ENCODE assay signal across 8 cellular contexts in genomic region chr12:21502164-21502496, GRCh38. TPM values are rescaled to one million over a fixed set of nuclear protein-coding genes. Genes with fewer than 3 reads are reported as not detected.
DNase-seq lines count a peak whose midpoint lies in the region; ATAC-seq and TF ChIP-seq lines count a peak whose summit lies in the region.

No MANE protein-coding gene starts in this region.

- H3K27ac ChIP-seq in SK-N-MC (no peak overlapping the region; the same call in 1 of the 2 replicates), duodenal mucosa (ENCODE audit: low read depth, low read length) (peak overlapping the region; percentile 59), mucosa of rectum (ENCODE audit: low read depth in 2 of 2, low read length in 2 of 2) (peak overlapping the region; percentile 72 to 75), upper lobe of right lung (peak overlapping the region; percentile 93)

- H3K27me3 ChIP-seq in duodenal mucosa (ENCODE audit: control insufficient read depth in 1 of 2, insufficient read depth in 2 of 2, low read length in 2 of 2) = no peaks in the 10 kb centered on the region
- no peaks in the 10 kb centered on the region for H3K27me3 ChIP-seq in mucosa of rectum (ENCODE audit: control insufficient read depth in 2 of 2, insufficient read depth in 2 of 2, low read length in 2 of 2)
- H3K27me3 ChIP-seq in upper lobe of right lung = no peaks in the 10 kb centered on the region

- DNase-seq in DMS79 treated with DMSO at 0.1 percent for 48 hours (lab: John Stamatoyannopoulos, UW) = peak; percentile 40
- no peak for DNase-seq in DMS79 (lab: John Stamatoyannopoulos, UW)
- no peak for DNase-seq in SK-N-MC (ENCODE audit: low read depth, low spot score)
- no peak for DNase-seq in upper lobe of right lung
- DNase-seq in posterior vena cava (ENCODE audit: low spot score) = no peak

- peaks cover 9% of the 10 kb centered on the region for H3K36me3 ChIP-seq in SK-N-MC (ENCODE audit: insufficient read depth, low read length)
- H3K36me3 ChIP-seq in duodenal mucosa (ENCODE audit: control insufficient read depth in 1 of 2, insufficient read depth in 2 of 2, low read length in 2 of 2) = peaks cover 2 to 11% of the 10 kb centered on the region in 2 donors
- H3K36me3 ChIP-seq in mucosa of rectum (ENCODE audit: control insufficient read depth in 2 of 2, insufficient read depth in 2 of 2, low read length in 2 of 2) = peaks cover 9 to 11% of the 10 kb centered on the region in 2 donors
- peaks cover 21% of the 10 kb centered on the region for H3K36me3 ChIP-seq in upper lobe of right lung

- peak; percentile 2 for ATAC-seq in HG02798 (IDR thresholded peaks at IDR 0.05; ENCODE audit: poor library complexity, unreplicated experiment)
- peak; percentile 2 for ATAC-seq in upper lobe of right lung

- peak overlapping the region; percentile 88 for H3K9ac ChIP-seq in SK-N-MC (ENCODE audit: insufficient read length)
- H3K9ac ChIP-seq in duodenal mucosa (ENCODE audit: low read depth in 1 of 2, low read length in 2 of 2) = peak overlapping the region; percentile 76 to 90
- H3K9ac ChIP-seq in mucosa of rectum (ENCODE audit: low read depth in 1 of 2, low read length in 2 of 2) = peak overlapping the region; percentile 83 to 92

- peaks cover 20 to 26% of the 10 kb centered on the region in 2 donors for H3K4me1 ChIP-seq in duodenal mucosa (ENCODE audit: control insufficient read depth in 1 of 2, insufficient read depth in 2 of 2, low read length in 2 of 2)
- peaks cover 18 to 21% of the 10 kb centered on the region in 2 donors for H3K4me1 ChIP-seq in mucosa of rectum (ENCODE audit: control insufficient read depth in 2 of 2, insufficient read depth in 2 of 2, low read length in 2 of 2)
- peaks cover 37% of the 10 kb centered on the region for H3K4me1 ChIP-seq in upper lobe of right lung

- no peaks in the 10 kb centered on the region for H3K9me3 ChIP-seq in SK-N-MC (ENCODE audit: low read depth, low read length)
- no peaks in the 10 kb centered on the region for H3K9me3 ChIP-seq in duodenal mucosa (ENCODE audit: control insufficient read depth in 1 of 2, low read length in 2 of 2)
- no peaks in the 10 kb centered on the region for H3K9me3 ChIP-seq in mucosa of rectum (ENCODE audit: control insufficient read depth in 2 of 2, low read length in 2 of 2)
- no peaks in the 10 kb centered on the region for H3K9me3 ChIP-seq in upper lobe of right lung

- no peak for TF ChIP-seq CTCF in upper lobe of right lung (IDR thresholded peaks at IDR 0.05)

- intact Hi-C loops in upper lobe of right lung (cut with DNase I) (no loop called here), posterior vena cava (cut with DNase I) (no loop called here)

- H3K4me3 ChIP-seq in SK-N-MC (peak overlapping the region; percentile 90), duodenal mucosa (ENCODE audit: low read depth in 1 of 2, low read length in 2 of 2) (peak overlapping the region; percentile 88), mucosa of rectum (ENCODE audit: low read length in 2 of 2) (peak overlapping the region; percentile 92 to 95), upper lobe of right lung (peak overlapping the region; percentile 97)

RNA-seq across cellular contexts. Expression of gene GOLT1B, which starts 0.5 kb away (rescaled TPM):
- total RNA-seq in upper lobe of right lung = 25.0 TPM
- 10 to 100 TPM; 38.5 to 48.7 TPM for total RNA-seq in posterior vena cava

RNA-seq across cellular contexts. Expression of gene RECQL, which starts 0.7 kb away (rescaled TPM):
- total RNA-seq in upper lobe of right lung (29.6 TPM), posterior vena cava (10 to 100 TPM; 41.2 to 50.4 TPM)

RNA-seq across cellular contexts. Expression of gene SPX, which starts 24.0 kb away (rescaled TPM):
- total RNA-seq in upper lobe of right lung (1.7 TPM), posterior vena cava (not detected)
